Comparison of ENCODE assay signal across 8 cellular contexts in genomic region chr4:155376387-155377268, GRCh38.
DNase-seq lines count a peak whose midpoint lies in the region; ATAC-seq lines count a peak whose summit lies in the region.

MAP9 (minus strand) TSS chr4:155376965; CDS start chr4:155375850, 1,115 bp downstream.

- peaks cover 4% of the 10 kb centered on the region for H3K4me1 Mint-ChIP-seq in central memory CD8-positive, alpha-beta T cell

- ATAC-seq in GM18499 (IDR thresholded peaks at IDR 0.05; ENCODE audit: insufficient read depth, unreplicated experiment) (peak; percentile 98), HG02852 (IDR thresholded peaks at IDR 0.05; ENCODE audit: unreplicated experiment) (peak; percentile 98)
- ATAC-seq in central memory CD8-positive, alpha-beta T cell (replicated peaks; ENCODE audit: extremely low read depth, poor library complexity, severe bottlenecking) = peak; percentile 94

- H3K27me3 Mint-ChIP-seq in central memory CD8-positive, alpha-beta T cell = no peaks in the 10 kb centered on the region

- H3K4me3 Mint-ChIP-seq in central memory CD8-positive, alpha-beta T cell = peak within 1 kb of the TSS; percentile 85

- H3K27ac Mint-ChIP-seq in central memory CD8-positive, alpha-beta T cell (ENCODE audit: low read depth) = peak within 1 kb of the TSS; percentile 91

- DNase-seq in NCI-H2029 (lab: John Stamatoyannopoulos, UW) = peak; percentile 98
- peak; percentile 82 for DNase-seq in activated CD4-positive, CD25-positive, alpha-beta regulatory T cell treated with anti-CD3 and anti-CD28 coated beads, Interleukin-2, amount 50 U/mL, for 72 hours
- DNase-seq in central memory CD8-positive, alpha-beta T cell (ENCODE audit: low spot score in 2 of 2) = peak; percentile 78 to 89
- DNase-seq in islet precursor cell = peak; percentile 99
- peak; percentile 86 to 87 for DNase-seq in stimulated activated CD4-positive, alpha-beta T cell treated with anti-CD3 and anti-CD28 coated beads, Interleukin-15, amount 100 ng/mL, for 48 hours (ENCODE audit: low read depth in 2 of 2)
- no peak for DNase-seq in cortex of kidney (lab: John Stamatoyannopoulos, UW)

- peaks cover 8% of the 10 kb centered on the region for H3K36me3 Mint-ChIP-seq in central memory CD8-positive, alpha-beta T cell (ENCODE audit: insufficient read depth)

- H3K9me3 Mint-ChIP-seq in central memory CD8-positive, alpha-beta T cell = no peaks in the 10 kb centered on the region
